In genomic region chr1:70963374-70963773, GRCh38 we compare ENCODE assay signal across 1 cellular context.
TF ChIP-seq lines count a peak whose summit lies in the region.

No MANE protein-coding gene starts in this region.

TF ChIP-seq in H1, 55 proteins besides CTCF, POLR2A, EP300 and RAD21:
- TF ChIP-seq EZH2 (IDR thresholded peaks at IDR 0.05; ENCODE audit: low read depth, low read length, severe bottlenecking) (no peak), HDAC6 (IDR thresholded peaks at IDR 0.05; ENCODE audit: low read depth, low read length) (no peak), ASH2L (IDR thresholded peaks at IDR 0.05; ENCODE audit: low read length) (no peak), SAP30 (IDR thresholded peaks at IDR 0.05; ENCODE audit: insufficient read depth, insufficient replicate concordance, low read length) (no peak), CHD1 (IDR thresholded peaks at IDR 0.05; ENCODE audit: low read depth, low read length) (no peak), BCL11A (IDR thresholded peaks at IDR 0.05; ENCODE audit: low read depth in 2 of 2, low read length in 2 of 2) (no peak), KDM4A (IDR thresholded peaks at IDR 0.05; ENCODE audit: low read depth, low read length, severe bottlenecking) (no peak), JUN (IDR thresholded peaks at IDR 0.05; ENCODE audit: low read depth, low read length) (no peak), TEAD4 (IDR thresholded peaks at IDR 0.05; ENCODE audit: low read depth, low read length) (no peak), TBP (IDR thresholded peaks at IDR 0.05; ENCODE audit: low read depth, low read length) (no peak), TCF12 (IDR thresholded peaks at IDR 0.05; ENCODE audit: low read depth, low read length) (no peak), E2F6 (IDR thresholded peaks at IDR 0.05) (no peak), RBBP5 (IDR thresholded peaks at IDR 0.05; ENCODE audit: borderline replicate concordance, low read depth, low read length) (no peak), KDM1A (IDR thresholded peaks at IDR 0.05; ENCODE audit: borderline replicate concordance, low read length) (no peak), GTF2F1 (IDR thresholded peaks at IDR 0.05; ENCODE audit: borderline replicate concordance, low read depth, low read length) (no peak), CHD2 (IDR thresholded peaks at IDR 0.05; ENCODE audit: low read length) (no peak)
